12 cellular contexts compared by ENCODE assay signal in genomic region chr1:221837886-221838285, GRCh38.
DNase-seq lines count a peak whose midpoint lies in the region; ATAC-seq, FAIRE-seq and TF ChIP-seq lines count a peak whose summit lies in the region.
"Had no signal": no experiment of that assay in that cellular context is flagged by ENCODE, and none has a peak within 500 bp of the region (broad histone marks: within the 10 kb centered on the region; RNA-seq: fewer than 3 reads in every experiment).

No MANE protein-coding gene starts in this region.

- peak in 1 of 10 experiments; percentile 8 for DNase-seq in CD4-positive, alpha-beta T cell
- DNase-seq in GM19239 (ENCODE audit: insufficient read length, low spot score) (peak; percentile 27), NCI-H2171 (lab: John Stamatoyannopoulos, UW) (no peak), C1 segment of cervical spinal cord (lab: John Stamatoyannopoulos, UW) (no peak), anterior cingulate cortex (lab: John Stamatoyannopoulos, UW) (no peak), cerebellum (ENCODE audit: low spot score) (no peak)
- DNase-seq: DMS153, midbrain, NCI-H187 treated with DMSO at 0.1 percent for 48 hours had no signal

- no peaks in the 10 kb centered on the region for H3K27me3 ChIP-seq in CD4-positive, alpha-beta T cell (ENCODE audit: control insufficient read depth, insufficient read depth, low read length)

- H3K9me3 ChIP-seq in CD4-positive, alpha-beta T cell (ENCODE audit: control insufficient read depth, low read length) = no peaks in the 10 kb centered on the region

- H3K9me3 Mint-ChIP-seq in CD4-positive, alpha-beta T cell = no peaks in the 10 kb centered on the region
- no peaks in the 10 kb centered on the region for H3K9me3 Mint-ChIP-seq in activated naive CD4-positive, alpha-beta T cell treated with anti-CD3 and anti-CD28 coated beads, Interleukin-2, amount 50 U/mL, for 24 hours

- POLR2A ChIA-PET in CD4-positive, alpha-beta T cell (lab: Charles Lee) = interaction anchor here (1.1 kb wide), 1 partner anchor 96 kb away, joined by 7 read pairs; the partner anchor contains the start of gene DUSP10

- no peaks in the 10 kb centered on the region for H3K27me3 Mint-ChIP-seq in CD4-positive, alpha-beta T cell
- peaks cover 4% of the 10 kb centered on the region for H3K27me3 Mint-ChIP-seq in activated naive CD4-positive, alpha-beta T cell treated with anti-CD3 and anti-CD28 coated beads, Interleukin-2, amount 50 U/mL, for 24 hours

- H3K4me1 Mint-ChIP-seq in CD4-positive, alpha-beta T cell (ENCODE audit: low read depth) = peaks cover 19% of the 10 kb centered on the region
- peaks cover 33% of the 10 kb centered on the region for H3K4me1 Mint-ChIP-seq in activated naive CD4-positive, alpha-beta T cell treated with anti-CD3 and anti-CD28 coated beads, Interleukin-2, amount 50 U/mL, for 24 hours

- H3K36me3 Mint-ChIP-seq in CD4-positive, alpha-beta T cell (ENCODE audit: low read depth) = no peaks in the 10 kb centered on the region
- H3K36me3 Mint-ChIP-seq in activated naive CD4-positive, alpha-beta T cell treated with anti-CD3 and anti-CD28 coated beads, Interleukin-2, amount 50 U/mL, for 24 hours = no peaks in the 10 kb centered on the region

- peak overlapping the region; percentile 25 for H3K4me3 Mint-ChIP-seq in CD4-positive, alpha-beta T cell
- peak overlapping the region; percentile 58 for H3K4me3 Mint-ChIP-seq in activated naive CD4-positive, alpha-beta T cell treated with anti-CD3 and anti-CD28 coated beads, Interleukin-2, amount 50 U/mL, for 24 hours

- H3K27ac ChIP-seq in CD4-positive, alpha-beta T cell (ENCODE audit: low read depth, low read length) = no peak overlapping the region

- peak; percentile 45 for ATAC-seq in CD4-positive, alpha-beta T cell (ENCODE audit: poor library complexity)
- ATAC-seq in HG03354 (IDR thresholded peaks at IDR 0.05; ENCODE audit: poor library complexity, severe bottlenecking, unreplicated experiment) = peak; percentile 35
- ATAC-seq: SK-N-SH treated with all-trans-retinoic acid at 6 μM for 48 hours had no signal

- CTCF ChIA-PET in CD4-positive, alpha-beta T cell (lab: Charles Lee) = no interaction called here

- H3K27ac Mint-ChIP-seq in CD4-positive, alpha-beta T cell = peak overlapping the region; percentile 2
- H3K27ac Mint-ChIP-seq in activated naive CD4-positive, alpha-beta T cell treated with anti-CD3 and anti-CD28 coated beads, Interleukin-2, amount 50 U/mL, for 24 hours = peak overlapping the region; percentile 94

- intact Hi-C loops in CD4-positive, alpha-beta T cell (cut with DNase I, micrococcal nuclease) = loop anchor here in 1 of 2 experiments (10.0 kb wide), 1 partner anchor 53 kb away; no protein-coding TSS in a partner anchor

- FAIRE-seq in GM19239 (lab: Jason Lieb, UNC) = peak; percentile 93

- no peak for TF ChIP-seq CTCF in CD4-positive, alpha-beta T cell (IDR thresholded peaks at IDR 0.05)
